In the genomic region with DNA sequence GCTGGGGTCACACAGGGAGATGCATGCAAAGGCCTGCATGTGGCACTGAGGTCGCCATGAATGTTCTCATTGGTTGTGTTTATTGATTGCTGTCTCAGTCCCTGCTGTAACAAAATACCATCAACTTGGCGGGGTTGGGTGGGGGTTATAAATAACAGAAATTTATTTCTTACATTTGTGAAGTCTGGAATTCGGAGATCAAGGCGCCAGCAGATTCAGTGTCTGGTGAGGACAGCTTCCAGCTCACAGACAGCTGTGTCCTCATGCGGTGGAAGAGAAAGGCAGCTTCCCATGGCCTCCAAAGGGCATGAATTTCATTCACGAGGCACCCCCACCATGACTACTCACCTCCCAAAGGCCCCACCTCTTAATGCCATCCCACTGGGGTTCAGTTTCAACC, we compare ENCODE assay signal across 18 cellular contexts. TPM values are rescaled to one million over a fixed set of nuclear protein-coding genes. Genes with fewer than 3 reads are reported as not detected.
DNase-seq lines count a peak whose midpoint lies in the region; ATAC-seq and TF ChIP-seq lines count a peak whose summit lies in the region.
"Had no signal": no experiment of that assay in that cellular context is flagged by ENCODE, and none has a peak within 500 bp of the region (broad histone marks: within the 10 kb centered on the region; RNA-seq: fewer than 3 reads in every experiment).

No MANE protein-coding gene starts in this region.

- peaks cover 13% of the 10 kb centered on the region for H3K27me3 ChIP-seq in lower lobe of right lung (ENCODE audit: low read depth)
- no peaks in the 10 kb centered on the region for H3K27me3 ChIP-seq in vagina

- intact Hi-C loops in lower lobe of right lung (cut with DNase I) = no loop called here
- intact Hi-C loops in vagina (cut with DNase I) = no loop called here
- intact Hi-C loops in Calu3 (cut with micrococcal nuclease; ENCODE audit: unreplicated experiment) = no loop called here

- H3K36me3 Mint-ChIP-seq in nephron (ENCODE audit: low read depth) (no peaks in the 10 kb centered on the region), Calu3 (ENCODE audit: insufficient read depth, unreplicated experiment) (no peaks in the 10 kb centered on the region)
- H3K36me3 Mint-ChIP-seq: CD4-positive, alpha-beta memory T cell had no signal

- H3K9me3 ChIP-seq in lower lobe of right lung = no peaks in the 10 kb centered on the region
- no peaks in the 10 kb centered on the region for H3K9me3 ChIP-seq in vagina

- no peak for ATAC-seq in lower lobe of right lung
- ATAC-seq: GM12878, HCT116 had no signal

- H3K4me1 ChIP-seq in lower lobe of right lung (no peaks in the 10 kb centered on the region), vagina (peaks cover 31% of the 10 kb centered on the region)

- H3K27ac Mint-ChIP-seq in nephron = peak overlapping the region in 2 of 3 experiments; percentile 20 to 24
- H3K27ac Mint-ChIP-seq in Calu3 (ENCODE audit: unreplicated experiment) = no peak overlapping the region
- H3K27ac Mint-ChIP-seq: H9 had no signal

- TF ChIP-seq CTCF in lower lobe of right lung (IDR thresholded peaks at IDR 0.05) (no peak), nephron (IDR thresholded peaks at IDR 0.05; ENCODE audit: unreplicated experiment in 3 of 3) (no peak), vagina (IDR thresholded peaks at IDR 0.05) (no peak), Calu3 (IDR thresholded peaks at IDR 0.05; ENCODE audit: unreplicated experiment) (no peak)

- H3K9me3 Mint-ChIP-seq in nephron (peaks cover 11% of the 10 kb centered on the region), Calu3 (ENCODE audit: low read depth, unreplicated experiment) (no peaks in the 10 kb centered on the region)

- H3K27ac ChIP-seq in lower lobe of right lung = no peak overlapping the region
- peak overlapping the region; percentile 27 for H3K27ac ChIP-seq in vagina
- H3K27ac ChIP-seq: GM23248 had no signal

- no TSS peak for BruUV-seq in Calu3 (replicated peaks; lab: Mats Ljungman, UMichigan)

- peak; percentile 22 for DNase-seq in lower lobe of right lung
- DNase-seq in vagina (ENCODE audit: extremely low spot score in 2 of 2) = no peak
- no peak for DNase-seq in DMS53 treated with DMSO at 0.1 percent for 48 hours (lab: John Stamatoyannopoulos, UW; ENCODE audit: unreplicated experiment)
- no peak for DNase-seq in Calu3
- no peak for DNase-seq in germinal center (ENCODE audit: low spot score)
- DNase-seq: C1 segment of cervical spinal cord; CD4-positive, alpha-beta memory T cell; COR-L47; DMS153; DMS79; EL; GDM1; GM23248; H9 had no signal

- CTCF ChIA-PET in Calu3 (lab: Charles Lee) = no interaction called here

- H3K4me1 Mint-ChIP-seq in nephron (peaks cover 31% of the 10 kb centered on the region), Calu3 (ENCODE audit: low read depth, unreplicated experiment) (no peaks in the 10 kb centered on the region)
- H3K4me1 Mint-ChIP-seq: CD4-positive, alpha-beta memory T cell had no signal

- no peaks in the 10 kb centered on the region for H3K36me3 ChIP-seq in lower lobe of right lung
- no peaks in the 10 kb centered on the region for H3K36me3 ChIP-seq in vagina

- peak overlapping the region in 1 of 3 experiments; percentile 17 for H3K4me3 Mint-ChIP-seq in nephron
- no peak overlapping the region for H3K4me3 Mint-ChIP-seq in Calu3 (ENCODE audit: low read depth, unreplicated experiment)
- H3K4me3 Mint-ChIP-seq: CD4-positive, alpha-beta memory T cell; H9 had no signal

- H3K4me3 ChIP-seq in lower lobe of right lung (no peak overlapping the region), vagina (no peak overlapping the region)
- H3K4me3 ChIP-seq: GM12878, GM23248 had no signal

- no peak for TF ChIP-seq POLR2A in vagina (IDR thresholded peaks at IDR 0.05)

- peaks cover 40% of the 10 kb centered on the region for H3K27me3 Mint-ChIP-seq in nephron (ENCODE audit: low read depth)
- H3K27me3 Mint-ChIP-seq in Calu3 (ENCODE audit: unreplicated experiment) = peaks cover 98% of the 10 kb centered on the region

RNA-seq across cellular contexts. Expression of a gene that starts 29.4 kb away (rescaled TPM):
- total RNA-seq in lower lobe of right lung (not detected), vagina (2.2 TPM), Calu3 (2022) (not detected in 2 replicates)
- total RNA-seq: A172; CD4-positive, alpha-beta memory T cell; GM12878; GM23248 had no signal
